Comparison of ENCODE assay signal across 1 cellular context in the genomic region with DNA sequence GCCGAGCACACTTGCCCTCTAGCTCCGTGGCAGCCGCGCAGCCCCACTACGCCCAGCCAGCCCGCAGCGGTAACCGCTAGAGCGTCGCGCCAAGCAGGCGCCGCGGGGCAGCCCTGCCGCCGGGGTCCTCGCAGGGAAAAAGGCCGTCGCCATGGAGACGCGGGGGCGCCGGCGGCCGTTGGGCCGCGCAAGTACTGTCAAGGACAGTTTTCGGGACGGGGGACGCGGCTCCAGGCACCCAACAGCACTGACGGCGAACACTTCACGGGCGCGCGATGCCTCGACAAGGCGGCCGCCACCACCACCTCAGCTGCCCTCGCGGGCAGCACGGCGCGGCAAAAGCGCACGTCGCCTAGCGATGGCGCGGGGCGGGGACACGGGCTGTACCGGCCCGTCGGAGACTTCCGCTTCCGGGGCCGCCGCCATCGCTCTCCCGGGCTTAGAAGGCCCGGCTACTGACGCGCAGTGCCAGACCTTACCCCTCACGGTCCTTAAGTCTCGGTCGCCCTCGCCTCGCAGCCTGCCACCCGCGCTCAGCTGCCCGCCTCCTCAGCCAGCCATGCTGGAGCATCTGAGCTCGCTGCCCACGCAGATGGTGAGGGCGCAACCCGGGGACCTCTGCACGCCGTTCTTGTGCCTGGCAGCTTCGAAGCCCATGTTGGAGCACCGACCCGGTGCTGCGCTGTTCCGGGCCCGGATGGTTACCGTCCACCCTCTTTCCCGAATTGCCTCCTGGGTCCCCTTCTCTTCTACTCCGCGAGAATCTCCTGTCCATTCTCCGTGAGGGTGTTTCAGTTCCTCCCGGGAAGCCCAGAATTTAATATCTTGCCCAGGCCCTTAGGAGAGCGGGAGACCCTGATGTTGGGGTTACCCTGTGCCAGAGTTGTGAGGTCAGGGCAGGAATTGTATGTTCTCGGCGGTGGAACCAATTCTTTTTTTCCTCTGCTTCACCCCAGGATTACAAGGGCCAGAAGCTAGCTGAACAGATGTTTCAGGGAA.
TF ChIP-seq lines count a peak whose summit lies in the region.

A gene with protein sequence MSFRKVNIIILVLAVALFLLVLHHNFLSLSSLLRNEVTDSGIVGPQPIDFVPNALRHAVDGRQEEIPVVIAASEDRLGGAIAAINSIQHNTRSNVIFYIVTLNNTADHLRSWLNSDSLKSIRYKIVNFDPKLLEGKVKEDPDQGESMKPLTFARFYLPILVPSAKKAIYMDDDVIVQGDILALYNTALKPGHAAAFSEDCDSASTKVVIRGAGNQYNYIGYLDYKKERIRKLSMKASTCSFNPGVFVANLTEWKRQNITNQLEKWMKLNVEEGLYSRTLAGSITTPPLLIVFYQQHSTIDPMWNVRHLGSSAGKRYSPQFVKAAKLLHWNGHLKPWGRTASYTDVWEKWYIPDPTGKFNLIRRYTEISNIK (minus strand): TSS at position 104 of the 999 bp plus-strand sequence. CDS start 5,331 bp downstream, outside the sequence.
A gene (plus strand): TSS at position 419 of the 999 bp plus-strand sequence. CDS start 141 bp downstream, at position 560.

TF ChIP-seq in K562, 482 proteins besides CTCF, POLR2A, EP300 and RAD21 (continued from another document and continues in another):
- TF ChIP-seq, protein P1, sequence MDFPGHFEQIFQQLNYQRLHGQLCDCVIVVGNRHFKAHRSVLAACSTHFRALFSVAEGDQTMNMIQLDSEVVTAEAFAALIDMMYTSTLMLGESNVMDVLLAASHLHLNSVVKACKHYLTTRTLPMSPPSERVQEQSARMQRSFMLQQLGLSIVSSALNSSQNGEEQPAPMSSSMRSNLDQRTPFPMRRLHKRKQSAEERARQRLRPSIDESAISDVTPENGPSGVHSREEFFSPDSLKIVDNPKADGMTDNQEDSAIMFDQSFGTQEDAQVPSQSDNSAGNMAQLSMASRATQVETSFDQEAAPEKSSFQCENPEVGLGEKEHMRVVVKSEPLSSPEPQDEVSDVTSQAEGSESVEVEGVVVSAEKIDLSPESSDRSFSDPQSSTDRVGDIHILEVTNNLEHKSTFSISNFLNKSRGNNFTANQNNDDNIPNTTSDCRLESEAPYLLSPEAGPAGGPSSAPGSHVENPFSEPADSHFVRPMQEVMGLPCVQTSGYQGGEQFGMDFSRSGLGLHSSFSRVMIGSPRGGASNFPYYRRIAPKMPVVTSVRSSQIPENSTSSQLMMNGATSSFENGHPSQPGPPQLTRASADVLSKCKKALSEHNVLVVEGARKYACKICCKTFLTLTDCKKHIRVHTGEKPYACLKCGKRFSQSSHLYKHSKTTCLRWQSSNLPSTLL (IDR thresholded peaks at IDR 0.05) = no peak
- TF ChIP-seq, protein P2, sequence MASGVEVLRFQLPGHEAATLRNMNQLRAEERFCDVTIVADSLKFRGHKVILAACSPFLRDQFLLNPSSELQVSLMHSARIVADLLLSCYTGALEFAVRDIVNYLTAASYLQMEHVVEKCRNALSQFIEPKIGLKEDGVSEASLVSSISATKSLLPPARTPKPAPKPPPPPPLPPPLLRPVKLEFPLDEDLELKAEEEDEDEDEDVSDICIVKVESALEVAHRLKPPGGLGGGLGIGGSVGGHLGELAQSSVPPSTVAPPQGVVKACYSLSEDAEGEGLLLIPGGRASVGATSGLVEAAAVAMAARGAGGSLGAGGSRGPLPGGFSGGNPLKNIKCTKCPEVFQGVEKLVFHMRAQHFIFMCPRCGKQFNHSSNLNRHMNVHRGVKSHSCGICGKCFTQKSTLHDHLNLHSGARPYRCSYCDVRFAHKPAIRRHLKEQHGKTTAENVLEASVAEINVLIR (CRISPR knock-in tag; IDR thresholded peaks at IDR 0.05) = peak; percentile 55
- TF ChIP-seq EZH2 (IDR thresholded peaks at IDR 0.05; ENCODE audit: borderline replicate concordance, low read depth, low read length) (no peak), TBP (optimal IDR thresholded peaks at IDR 0.05; ENCODE audit: low read depth, low read length) (peak; percentile 40), RBM14 (IDR thresholded peaks at IDR 0.05; ENCODE audit: borderline replicate concordance, insufficient read depth, low read depth, low read length) (no peak), PRPF4 (IDR thresholded peaks at IDR 0.05; ENCODE audit: insufficient read depth, low read depth, low read length, poor library complexity, severe bottlenecking) (no peak), ETV6 (IDR thresholded peaks at IDR 0.05; ENCODE audit: borderline replicate concordance in 1 of 2, low read depth in 2 of 2, low read length in 1 of 2) (no peak), ETV6 (CRISPR knock-in tag; IDR thresholded peaks at IDR 0.05; ENCODE audit: borderline replicate concordance) (0 out of 2 replicates have a peak, but pooled peaks have one; percentile 23), XRCC3 (IDR thresholded peaks at IDR 0.05) (no peak), POU5F1 (IDR thresholded peaks at IDR 0.05; ENCODE audit: borderline replicate concordance, low read depth, low read length, partially characterized antibody) (no peak), PYGO2 (tag; IDR thresholded peaks at IDR 0.05) (no peak), HCFC1 (IDR thresholded peaks at IDR 0.05; ENCODE audit: low read depth, low read length) (peak; percentile 72), FOS (IDR thresholded peaks at IDR 0.05; ENCODE audit: extremely low read depth, insufficient read length) (no peak), KLF10 (CRISPR knock-in tag; IDR thresholded peaks at IDR 0.05) (no peak), HMG20B (CRISPR knock-in tag; IDR thresholded peaks at IDR 0.05) (no peak), TCFL5 (CRISPR knock-in tag; conservative IDR thresholded peaks at IDR 0.05) (no peak), MIER1 (IDR thresholded peaks at IDR 0.05; ENCODE audit: low read depth) (no peak), DDX20 (tag; IDR thresholded peaks at IDR 0.05; ENCODE audit: low read depth) (no peak), FIP1L1 (IDR thresholded peaks at IDR 0.05; ENCODE audit: low read depth, low read length, poor library complexity, severe bottlenecking) (peak; percentile 33), POLR2AphosphoS5 (IDR thresholded peaks at IDR 0.05; ENCODE audit: control insufficient read depth, insufficient read depth, low read depth, low read length) (no peak), MAFG (tag; conservative IDR thresholded peaks at IDR 0.05) (no peak), ZC3H8 (IDR thresholded peaks at IDR 0.05) (no peak)
- TF ChIP-seq, protein P3, sequence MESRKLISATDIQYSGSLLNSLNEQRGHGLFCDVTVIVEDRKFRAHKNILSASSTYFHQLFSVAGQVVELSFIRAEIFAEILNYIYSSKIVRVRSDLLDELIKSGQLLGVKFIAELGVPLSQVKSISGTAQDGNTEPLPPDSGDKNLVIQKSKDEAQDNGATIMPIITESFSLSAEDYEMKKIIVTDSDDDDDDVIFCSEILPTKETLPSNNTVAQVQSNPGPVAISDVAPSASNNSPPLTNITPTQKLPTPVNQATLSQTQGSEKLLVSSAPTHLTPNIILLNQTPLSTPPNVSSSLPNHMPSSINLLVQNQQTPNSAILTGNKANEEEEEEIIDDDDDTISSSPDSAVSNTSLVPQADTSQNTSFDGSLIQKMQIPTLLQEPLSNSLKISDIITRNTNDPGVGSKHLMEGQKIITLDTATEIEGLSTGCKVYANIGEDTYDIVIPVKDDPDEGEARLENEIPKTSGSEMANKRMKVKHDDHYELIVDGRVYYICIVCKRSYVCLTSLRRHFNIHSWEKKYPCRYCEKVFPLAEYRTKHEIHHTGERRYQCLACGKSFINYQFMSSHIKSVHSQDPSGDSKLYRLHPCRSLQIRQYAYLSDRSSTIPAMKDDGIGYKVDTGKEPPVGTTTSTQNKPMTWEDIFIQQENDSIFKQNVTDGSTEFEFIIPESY (CRISPR knock-in tag; IDR thresholded peaks at IDR 0.05) = no peak
- TF ChIP-seq, protein P4, sequence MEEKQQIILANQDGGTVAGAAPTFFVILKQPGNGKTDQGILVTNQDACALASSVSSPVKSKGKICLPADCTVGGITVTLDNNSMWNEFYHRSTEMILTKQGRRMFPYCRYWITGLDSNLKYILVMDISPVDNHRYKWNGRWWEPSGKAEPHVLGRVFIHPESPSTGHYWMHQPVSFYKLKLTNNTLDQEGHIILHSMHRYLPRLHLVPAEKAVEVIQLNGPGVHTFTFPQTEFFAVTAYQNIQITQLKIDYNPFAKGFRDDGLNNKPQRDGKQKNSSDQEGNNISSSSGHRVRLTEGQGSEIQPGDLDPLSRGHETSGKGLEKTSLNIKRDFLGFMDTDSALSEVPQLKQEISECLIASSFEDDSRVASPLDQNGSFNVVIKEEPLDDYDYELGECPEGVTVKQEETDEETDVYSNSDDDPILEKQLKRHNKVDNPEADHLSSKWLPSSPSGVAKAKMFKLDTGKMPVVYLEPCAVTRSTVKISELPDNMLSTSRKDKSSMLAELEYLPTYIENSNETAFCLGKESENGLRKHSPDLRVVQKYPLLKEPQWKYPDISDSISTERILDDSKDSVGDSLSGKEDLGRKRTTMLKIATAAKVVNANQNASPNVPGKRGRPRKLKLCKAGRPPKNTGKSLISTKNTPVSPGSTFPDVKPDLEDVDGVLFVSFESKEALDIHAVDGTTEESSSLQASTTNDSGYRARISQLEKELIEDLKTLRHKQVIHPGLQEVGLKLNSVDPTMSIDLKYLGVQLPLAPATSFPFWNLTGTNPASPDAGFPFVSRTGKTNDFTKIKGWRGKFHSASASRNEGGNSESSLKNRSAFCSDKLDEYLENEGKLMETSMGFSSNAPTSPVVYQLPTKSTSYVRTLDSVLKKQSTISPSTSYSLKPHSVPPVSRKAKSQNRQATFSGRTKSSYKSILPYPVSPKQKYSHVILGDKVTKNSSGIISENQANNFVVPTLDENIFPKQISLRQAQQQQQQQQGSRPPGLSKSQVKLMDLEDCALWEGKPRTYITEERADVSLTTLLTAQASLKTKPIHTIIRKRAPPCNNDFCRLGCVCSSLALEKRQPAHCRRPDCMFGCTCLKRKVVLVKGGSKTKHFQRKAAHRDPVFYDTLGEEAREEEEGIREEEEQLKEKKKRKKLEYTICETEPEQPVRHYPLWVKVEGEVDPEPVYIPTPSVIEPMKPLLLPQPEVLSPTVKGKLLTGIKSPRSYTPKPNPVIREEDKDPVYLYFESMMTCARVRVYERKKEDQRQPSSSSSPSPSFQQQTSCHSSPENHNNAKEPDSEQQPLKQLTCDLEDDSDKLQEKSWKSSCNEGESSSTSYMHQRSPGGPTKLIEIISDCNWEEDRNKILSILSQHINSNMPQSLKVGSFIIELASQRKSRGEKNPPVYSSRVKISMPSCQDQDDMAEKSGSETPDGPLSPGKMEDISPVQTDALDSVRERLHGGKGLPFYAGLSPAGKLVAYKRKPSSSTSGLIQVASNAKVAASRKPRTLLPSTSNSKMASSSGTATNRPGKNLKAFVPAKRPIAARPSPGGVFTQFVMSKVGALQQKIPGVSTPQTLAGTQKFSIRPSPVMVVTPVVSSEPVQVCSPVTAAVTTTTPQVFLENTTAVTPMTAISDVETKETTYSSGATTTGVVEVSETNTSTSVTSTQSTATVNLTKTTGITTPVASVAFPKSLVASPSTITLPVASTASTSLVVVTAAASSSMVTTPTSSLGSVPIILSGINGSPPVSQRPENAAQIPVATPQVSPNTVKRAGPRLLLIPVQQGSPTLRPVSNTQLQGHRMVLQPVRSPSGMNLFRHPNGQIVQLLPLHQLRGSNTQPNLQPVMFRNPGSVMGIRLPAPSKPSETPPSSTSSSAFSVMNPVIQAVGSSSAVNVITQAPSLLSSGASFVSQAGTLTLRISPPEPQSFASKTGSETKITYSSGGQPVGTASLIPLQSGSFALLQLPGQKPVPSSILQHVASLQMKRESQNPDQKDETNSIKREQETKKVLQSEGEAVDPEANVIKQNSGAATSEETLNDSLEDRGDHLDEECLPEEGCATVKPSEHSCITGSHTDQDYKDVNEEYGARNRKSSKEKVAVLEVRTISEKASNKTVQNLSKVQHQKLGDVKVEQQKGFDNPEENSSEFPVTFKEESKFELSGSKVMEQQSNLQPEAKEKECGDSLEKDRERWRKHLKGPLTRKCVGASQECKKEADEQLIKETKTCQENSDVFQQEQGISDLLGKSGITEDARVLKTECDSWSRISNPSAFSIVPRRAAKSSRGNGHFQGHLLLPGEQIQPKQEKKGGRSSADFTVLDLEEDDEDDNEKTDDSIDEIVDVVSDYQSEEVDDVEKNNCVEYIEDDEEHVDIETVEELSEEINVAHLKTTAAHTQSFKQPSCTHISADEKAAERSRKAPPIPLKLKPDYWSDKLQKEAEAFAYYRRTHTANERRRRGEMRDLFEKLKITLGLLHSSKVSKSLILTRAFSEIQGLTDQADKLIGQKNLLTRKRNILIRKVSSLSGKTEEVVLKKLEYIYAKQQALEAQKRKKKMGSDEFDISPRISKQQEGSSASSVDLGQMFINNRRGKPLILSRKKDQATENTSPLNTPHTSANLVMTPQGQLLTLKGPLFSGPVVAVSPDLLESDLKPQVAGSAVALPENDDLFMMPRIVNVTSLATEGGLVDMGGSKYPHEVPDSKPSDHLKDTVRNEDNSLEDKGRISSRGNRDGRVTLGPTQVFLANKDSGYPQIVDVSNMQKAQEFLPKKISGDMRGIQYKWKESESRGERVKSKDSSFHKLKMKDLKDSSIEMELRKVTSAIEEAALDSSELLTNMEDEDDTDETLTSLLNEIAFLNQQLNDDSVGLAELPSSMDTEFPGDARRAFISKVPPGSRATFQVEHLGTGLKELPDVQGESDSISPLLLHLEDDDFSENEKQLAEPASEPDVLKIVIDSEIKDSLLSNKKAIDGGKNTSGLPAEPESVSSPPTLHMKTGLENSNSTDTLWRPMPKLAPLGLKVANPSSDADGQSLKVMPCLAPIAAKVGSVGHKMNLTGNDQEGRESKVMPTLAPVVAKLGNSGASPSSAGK (IDR thresholded peaks at IDR 0.05) = no peak
- TF ChIP-seq, protein P5, sequence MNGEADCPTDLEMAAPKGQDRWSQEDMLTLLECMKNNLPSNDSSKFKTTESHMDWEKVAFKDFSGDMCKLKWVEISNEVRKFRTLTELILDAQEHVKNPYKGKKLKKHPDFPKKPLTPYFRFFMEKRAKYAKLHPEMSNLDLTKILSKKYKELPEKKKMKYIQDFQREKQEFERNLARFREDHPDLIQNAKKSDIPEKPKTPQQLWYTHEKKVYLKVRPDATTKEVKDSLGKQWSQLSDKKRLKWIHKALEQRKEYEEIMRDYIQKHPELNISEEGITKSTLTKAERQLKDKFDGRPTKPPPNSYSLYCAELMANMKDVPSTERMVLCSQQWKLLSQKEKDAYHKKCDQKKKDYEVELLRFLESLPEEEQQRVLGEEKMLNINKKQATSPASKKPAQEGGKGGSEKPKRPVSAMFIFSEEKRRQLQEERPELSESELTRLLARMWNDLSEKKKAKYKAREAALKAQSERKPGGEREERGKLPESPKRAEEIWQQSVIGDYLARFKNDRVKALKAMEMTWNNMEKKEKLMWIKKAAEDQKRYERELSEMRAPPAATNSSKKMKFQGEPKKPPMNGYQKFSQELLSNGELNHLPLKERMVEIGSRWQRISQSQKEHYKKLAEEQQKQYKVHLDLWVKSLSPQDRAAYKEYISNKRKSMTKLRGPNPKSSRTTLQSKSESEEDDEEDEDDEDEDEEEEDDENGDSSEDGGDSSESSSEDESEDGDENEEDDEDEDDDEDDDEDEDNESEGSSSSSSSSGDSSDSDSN (IDR thresholded peaks at IDR 0.05; ENCODE audit: borderline replicate concordance in 1 of 2, low read depth in 2 of 2, low read length in 2 of 2) = peak; percentile 25 to 63; a peak in 1 of 4 replicates
- TF ChIP-seq, protein P6, sequence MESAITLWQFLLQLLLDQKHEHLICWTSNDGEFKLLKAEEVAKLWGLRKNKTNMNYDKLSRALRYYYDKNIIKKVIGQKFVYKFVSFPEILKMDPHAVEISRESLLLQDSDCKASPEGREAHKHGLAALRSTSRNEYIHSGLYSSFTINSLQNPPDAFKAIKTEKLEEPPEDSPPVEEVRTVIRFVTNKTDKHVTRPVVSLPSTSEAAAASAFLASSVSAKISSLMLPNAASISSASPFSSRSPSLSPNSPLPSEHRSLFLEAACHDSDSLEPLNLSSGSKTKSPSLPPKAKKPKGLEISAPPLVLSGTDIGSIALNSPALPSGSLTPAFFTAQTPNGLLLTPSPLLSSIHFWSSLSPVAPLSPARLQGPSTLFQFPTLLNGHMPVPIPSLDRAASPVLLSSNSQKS (CRISPR knock-in tag; IDR thresholded peaks at IDR 0.05) = no peak
- TF ChIP-seq, protein P7, sequence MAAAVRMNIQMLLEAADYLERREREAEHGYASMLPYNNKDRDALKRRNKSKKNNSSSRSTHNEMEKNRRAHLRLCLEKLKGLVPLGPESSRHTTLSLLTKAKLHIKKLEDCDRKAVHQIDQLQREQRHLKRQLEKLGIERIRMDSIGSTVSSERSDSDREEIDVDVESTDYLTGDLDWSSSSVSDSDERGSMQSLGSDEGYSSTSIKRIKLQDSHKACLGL (CRISPR knock-in tag; IDR thresholded peaks at IDR 0.05; ENCODE audit: borderline replicate concordance, poor library complexity, severe bottlenecking) = peak; percentile 6
